In the genomic region with DNA sequence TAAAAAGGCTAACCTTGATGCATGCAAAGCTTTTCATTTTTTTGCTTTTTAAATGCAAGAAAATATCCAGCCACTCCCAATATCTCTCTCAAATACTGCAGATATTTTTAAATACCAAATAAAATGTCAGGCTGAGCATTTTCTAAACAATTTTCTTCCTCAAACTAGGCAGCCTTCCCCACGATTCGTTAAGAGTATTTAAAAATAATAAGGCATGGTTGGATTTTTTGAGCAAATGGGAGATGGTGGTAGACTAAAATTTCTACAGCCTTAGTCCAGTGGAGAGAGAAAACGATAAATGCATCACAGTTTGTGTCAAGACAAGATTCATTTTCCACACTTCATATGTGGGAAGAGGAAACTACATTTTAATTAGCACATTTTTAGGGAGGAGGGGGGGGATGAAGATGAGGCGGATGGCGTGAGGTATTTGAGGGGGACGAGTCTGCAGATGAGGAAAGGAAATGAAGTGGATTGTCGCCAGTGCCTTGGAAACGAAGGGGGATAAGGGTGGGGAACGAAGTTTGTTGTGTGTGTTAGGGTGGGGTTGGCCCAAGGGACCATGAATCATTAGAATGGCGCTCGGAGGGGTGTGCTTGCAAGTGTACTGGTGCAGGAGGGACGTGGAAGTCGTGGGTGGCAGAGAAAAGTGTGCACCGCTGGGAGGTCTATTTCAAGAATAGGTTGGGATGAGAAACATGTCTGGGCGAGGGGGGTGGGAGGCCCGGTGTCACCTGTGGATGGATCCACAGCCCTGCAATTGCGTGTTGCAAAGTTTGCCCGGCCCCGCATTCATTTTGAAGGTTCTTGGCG, we compare ENCODE assay signal across 8 cellular contexts. TPM values are rescaled to one million over a fixed set of nuclear protein-coding genes. Genes with fewer than 3 reads are reported as not detected.
DNase-seq lines count a peak whose midpoint lies in the region; ATAC-seq, FAIRE-seq and TF ChIP-seq lines count a peak whose summit lies in the region.

No MANE protein-coding gene starts in this region.

- H3K79me2 ChIP-seq in GM12878 (ENCODE audit: control insufficient read depth, insufficient read depth, low read length), result peaks cover 28% of the 10 kb centered on the region

- H3K9ac ChIP-seq in GM12878 (ENCODE audit: control insufficient read depth, insufficient read depth, low read length), result 0 out of 2 replicates have a peak overlapping the region, but pooled peaks have one; percentile 69

- in situ Hi-C loops in GM12878 (cut with MboI), result no loop called here

- DNase-seq in A673 (ENCODE audit: low spot score), result peak; percentile 89
- no peak for DNase-seq in GM12878 (ENCODE audit: low read depth, low spot score)
- DNase-seq in NCI-H1092 treated with DMSO at 0.1 percent for 48 hours (lab: John Stamatoyannopoulos, UW), result no peak

- H3K27ac ChIP-seq in A673 (ENCODE audit: low read depth, low read length, poor library complexity, severe bottlenecking) (peak overlapping the region; percentile 88), HEK293 (ENCODE audit: extremely low read depth, low read depth, low read length) (peak overlapping the region; percentile 98), GM12878 (ENCODE audit: control insufficient read depth, insufficient read depth) (no peak overlapping the region), skin epidermis (peak overlapping the region; percentile 55 to 96 (median 91))

- TF ChIP-seq EP300 in GM12878 (IDR thresholded peaks at IDR 0.05; ENCODE audit: borderline replicate concordance in 1 of 2, control insufficient read depth in 1 of 2, low read depth in 2 of 2, low read length in 2 of 2), result no peak

- no peak for TF ChIP-seq POLR2A in GM12878 (IDR thresholded peaks at IDR 0.05; ENCODE audit: low read depth, low read length)

- ATAC-seq in GM12878, result no peak
- ATAC-seq in GM19035 (IDR thresholded peaks at IDR 0.05; ENCODE audit: unreplicated experiment), result no peak
- ATAC-seq in GM21825 (IDR thresholded peaks at IDR 0.05; ENCODE audit: unreplicated experiment), result no peak

- H3K27me3 ChIP-seq in A673 (replicated peaks; ENCODE audit: insufficient read depth, low read depth, low read length, poor library complexity), result no peaks in the 10 kb centered on the region
- no peaks in the 10 kb centered on the region for H3K27me3 ChIP-seq in GM12878 (replicated peaks in 1 of 2; ENCODE audit: control insufficient read depth in 2 of 2, insufficient read depth in 2 of 2, low read length in 1 of 2)

- no peak for TF ChIP-seq RAD21 in GM12878 (IDR thresholded peaks at IDR 0.05; ENCODE audit: insufficient read depth, low read depth, low read length)

- H3K36me3 ChIP-seq in A673 (ENCODE audit: insufficient read depth, low read length, poor library complexity, severe bottlenecking) (no peaks in the 10 kb centered on the region), HEK293 (ENCODE audit: control insufficient read depth in 2 of 2, insufficient read depth in 1 of 2, low read length in 2 of 2) (no peaks in the 10 kb centered on the region), GM12878 (ENCODE audit: control insufficient read depth in 2 of 2, insufficient read depth in 2 of 2, low read length in 1 of 2) (no peaks in the 10 kb centered on the region)

- POLR2A ChIA-PET in A673 (lab: Charles Lee; ENCODE audit: low non-redundant PET) (no interaction called here), HEK293 (lab: Yijun Ruan, JAX) (interaction anchor here (1.0 to 1.6 kb wide), 7 partner anchors 8 to 204 kb away, joined by 3 to 17 read pairs (median 4); no protein-coding TSS in a partner anchor), GM12878 (lab: Charles Lee) (interaction anchor here (0.6 to 1.8 kb wide), 10 partner anchors 8 to 77 kb away, joined by 3 to 7 read pairs (median 3); no protein-coding TSS in a partner anchor)

- CTCF ChIA-PET in A673 (lab: Charles Lee) (no interaction called here), HEK293 (lab: Yijun Ruan, JAX) (interaction anchor here (0.5 to 1.4 kb wide), 7 partner anchors 9 to 938 kb away, joined by 3 to 5 read pairs (median 3); no protein-coding TSS in a partner anchor), GM12878 (lab: Yijun Ruan, JAX) (interaction anchor here (1.0 to 1.9 kb wide), 4 partner anchors 7 to 30 kb away, joined by 5 to 12 read pairs (median 5); no protein-coding TSS in a partner anchor)

- BruUV-seq in A673 (replicated peaks; lab: Mats Ljungman, UMichigan) (no TSS peak), GM12878 (replicated peaks; lab: Mats Ljungman, UMichigan) (no TSS peak)

- no peak for FAIRE-seq in GM12878 (lab: Jason Lieb, UNC)

- H3K9me3 ChIP-seq in A673 (ENCODE audit: low read depth, low read length, poor library complexity, severe bottlenecking) (no peaks in the 10 kb centered on the region), HEK293 (ENCODE audit: control insufficient read depth, insufficient read depth, low read depth, low read length) (no peaks in the 10 kb centered on the region), GM12878 (replicated peaks; ENCODE audit: control insufficient read depth, insufficient read depth, low read length) (no peaks in the 10 kb centered on the region), iPS-18c (ENCODE audit: control insufficient read depth, insufficient read depth, low read length) (no peaks in the 10 kb centered on the region)

- H3K4me3 ChIP-seq in A673 (ENCODE audit: low read depth, low read length, poor library complexity, severe bottlenecking), result peak overlapping the region; percentile 95
- peak overlapping the region; percentile 50 for H3K4me3 ChIP-seq in HEK293 (ENCODE audit: low read depth, low read length)
- H3K4me3 ChIP-seq in GM12878, result peak overlapping the region; percentile 75; the same call in 1 of the 2 replicates
- peak overlapping the region; percentile 75 for H3K4me3 ChIP-seq in iPS-18c (ENCODE audit: insufficient read depth, low read depth, low read length)
- peak overlapping the region; percentile 60 to 98 (median 90) for H3K4me3 ChIP-seq in skin epidermis

- H3K4me2 ChIP-seq in GM12878 (ENCODE audit: control insufficient read depth, insufficient read depth), result peak overlapping the region; percentile 86

- WGBS in GM12878 (ENCODE audit: insufficient coverage, insufficient replicate concordance, low lambda C conversion rate, missing lambda C conversion rate), result 17% methylated on average over 18 of the region's 20 CpGs

- intact Hi-C loops in A673 (cut with micrococcal nuclease; ENCODE audit: unreplicated experiment) (loop anchor here (2.0 to 5.0 kb wide), 3 partner anchors 76 to 220 kb away; no protein-coding TSS in a partner anchor), GM12878 (cut with micrococcal nuclease; ENCODE audit: unreplicated experiment) (loop anchor here (2.0 to 10.0 kb wide), 3 partner anchors 49 to 122 kb away; no protein-coding TSS in a partner anchor)

- RAD21 ChIA-PET in GM12878 (lab: Charles Lee; ENCODE audit: unreplicated experiment), result interaction anchor here (1.0 to 6.6 kb wide), 12 partner anchors 9 to 101 kb away, joined by 3 to 60 read pairs (median 5); no protein-coding TSS in a partner anchor

- H4K20me1 ChIP-seq in GM12878 (ENCODE audit: control insufficient read depth, insufficient read depth), result no peaks in the 10 kb centered on the region

- TF ChIP-seq CTCF in A673 (conservative IDR thresholded peaks at IDR 0.05; ENCODE audit: low read depth, low read length) (no peak), HEK293 (tag by site-specific recombination; IDR thresholded peaks at IDR 0.05) (no peak), GM12878 (IDR thresholded peaks at IDR 0.05 in 2 of 3, conservative IDR thresholded peaks at IDR 0.05 in 1 of 3; ENCODE audit: control insufficient read depth in 2 of 3, extremely low read depth in 1 of 3, insufficient read depth in 1 of 3, low read depth in 3 of 3, low read length in 3 of 3) (no peak)

- H3K4me1 ChIP-seq in A673 (ENCODE audit: insufficient read depth, low read length, poor library complexity, severe bottlenecking), result peaks cover 41% of the 10 kb centered on the region
- H3K4me1 ChIP-seq in HEK293 (ENCODE audit: control insufficient read depth, insufficient read depth, low read length), result peaks cover 55% of the 10 kb centered on the region
- peaks cover 29% of the 10 kb centered on the region for H3K4me1 ChIP-seq in GM12878 (ENCODE audit: control insufficient read depth, insufficient read depth, low read length)

- H2AFZ ChIP-seq in GM12878 (ENCODE audit: control insufficient read depth, low read depth, low read length), result peak overlapping the region; percentile 91

- SMC1A ChIA-PET in GM12878 (lab: Charles Lee; ENCODE audit: uncharacterized antibody, unreplicated experiment), result interaction anchor here (0.8 to 5.7 kb wide), 15 partner anchors 7 to 76 kb away, joined by 3 to 43 read pairs (median 4); no protein-coding TSS in a partner anchor

TF ChIP-seq in HEK293, 187 proteins besides CTCF, POLR2A, EP300 and RAD21 (continues in another document):
- TF ChIP-seq ZBTB48 (tag by site-specific recombination; IDR thresholded peaks at IDR 0.05) (peak; percentile 95), ZBTB7A (tag by site-specific recombination; IDR thresholded peaks at IDR 0.05; ENCODE audit: low read depth) (0 out of 2 replicates have a peak, but pooled peaks have one; percentile 46)

TF ChIP-seq in GM12878, 131 proteins besides CTCF, POLR2A, EP300 and RAD21:
- no peak for TF ChIP-seq CHD4 (IDR thresholded peaks at IDR 0.05)
- TF ChIP-seq EGR1 (IDR thresholded peaks at IDR 0.05; ENCODE audit: borderline replicate concordance in 1 of 2, low read depth in 2 of 2, low read length in 2 of 2), result peak in 1 of 2 experiments; percentile 44; a peak in 1 of 3 replicates

RNA-seq across cellular contexts. Expression of a gene that starts 1.2 kb away (rescaled TPM):
- total RNA-seq in A673 (2021), result 80.5 and 82.9 TPM in 2 replicates
- total RNA-seq in GM12878 (2013; cell fraction: nucleolus; rRNA removed), result 347 and 446 TPM in 2 replicates
- total RNA-seq in GM12878 (2014; rRNA removed), result 77.9 and 85.0 TPM in 2 replicates
- total RNA-seq in GM12878 (2014; rRNA removed; fragmentation: Illumina TruSeq; extraction: Trizol), result 90.1 and 101 TPM in 2 replicates
- 52.8 and 56.1 TPM in 2 replicates for total RNA-seq in GM12878 (2021)
- 32.4 TPM for polyA plus RNA-seq in GM12878 (2011; ENCODE audit: low read depth)
- polyA plus RNA-seq in GM12878 (2011; rRNA removed), result 127 and 194 TPM in 2 replicates
- polyA plus RNA-seq in GM12878 (2011; cell fraction: cytosol; rRNA removed), result 43.0 and 68.9 TPM in 2 replicates
- polyA plus RNA-seq in GM12878 (2011; cell fraction: nucleus; rRNA removed), result 106 and 146 TPM in 2 replicates
- 30.8 and 46.9 TPM in 2 replicates for polyA plus RNA-seq in GM12878 (2012)
- polyA plus RNA-seq in GM12878 (2014; fragmentation: Illumina TruSeq; extraction: Trizol), result 129 and 199 TPM in 2 replicates
- 10 to 100 TPM; 27.3 to 28.5 TPM for polyA plus RNA-seq in GM12878 (2014; fragmentation: Nextera tagmentation; extraction: Ambion mirVana)
- 45.4 and 69.6 TPM in 2 replicates for polyA plus RNA-seq in GM12878 (2014; rRNA removed)
- polyA plus RNA-seq in GM12878 (2016; fragmentation: Nextera tagmentation; extraction: Ambion mirVana), result 10 to 100 TPM; 60.4 to 66.0 TPM
- polyA minus RNA-seq in GM12878 (2011; rRNA and poly(A)+ RNA removed), result 81.3 and 138 TPM in 2 replicates
- 37.7 and 46.4 TPM in 2 replicates for polyA minus RNA-seq in GM12878 (2011; cell fraction: cytosol; rRNA and poly(A)+ RNA removed)
- 61.5 and 80.8 TPM in 2 replicates for polyA minus RNA-seq in GM12878 (2011; cell fraction: nucleus; rRNA and poly(A)+ RNA removed)
